ENCODE assay signal across 1 cellular context in the genomic region with DNA sequence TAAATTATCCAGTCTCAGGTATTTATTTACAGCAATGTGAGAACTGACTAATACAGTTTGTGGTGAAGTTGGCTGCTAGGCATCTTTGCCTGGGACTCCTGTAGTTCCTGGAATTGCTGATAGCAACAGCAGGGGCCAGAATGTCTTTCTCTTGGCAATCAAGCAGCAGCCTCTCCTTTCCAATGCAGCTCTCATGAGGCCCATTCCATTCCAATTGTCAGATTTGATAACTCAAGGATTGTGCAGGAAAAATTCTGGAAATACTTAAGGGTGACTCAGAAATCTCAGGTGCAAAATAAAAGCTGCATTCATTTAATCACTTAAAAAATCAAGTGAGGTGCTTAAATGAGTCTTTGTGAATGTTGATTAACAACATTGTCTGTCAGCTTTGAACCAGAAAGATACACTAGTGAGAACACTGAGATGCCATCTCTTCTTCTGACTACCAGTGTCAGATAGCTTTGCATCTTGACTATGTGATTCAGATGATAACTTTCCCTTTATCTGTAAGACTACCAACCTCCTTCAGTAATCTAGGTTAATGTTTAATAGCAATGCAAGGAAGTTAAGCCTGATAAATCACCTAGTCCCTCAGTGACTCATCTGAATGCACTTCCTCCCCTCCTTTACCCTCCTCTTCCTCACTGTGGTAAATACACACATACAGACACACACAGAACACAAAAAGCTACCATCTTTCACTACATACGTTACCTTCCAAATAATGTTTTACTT.
A peak's percentile ranks its signal among the peaks of the same experiment; 100 is the strongest.
TF ChIP-seq lines count a peak whose summit lies in the region.

No MANE protein-coding gene starts in this region.

TF ChIP-seq in SK-N-SH, 30 proteins besides CTCF, POLR2A, EP300 and RAD21 (continued from another document):
- TF ChIP-seq, protein P1, sequence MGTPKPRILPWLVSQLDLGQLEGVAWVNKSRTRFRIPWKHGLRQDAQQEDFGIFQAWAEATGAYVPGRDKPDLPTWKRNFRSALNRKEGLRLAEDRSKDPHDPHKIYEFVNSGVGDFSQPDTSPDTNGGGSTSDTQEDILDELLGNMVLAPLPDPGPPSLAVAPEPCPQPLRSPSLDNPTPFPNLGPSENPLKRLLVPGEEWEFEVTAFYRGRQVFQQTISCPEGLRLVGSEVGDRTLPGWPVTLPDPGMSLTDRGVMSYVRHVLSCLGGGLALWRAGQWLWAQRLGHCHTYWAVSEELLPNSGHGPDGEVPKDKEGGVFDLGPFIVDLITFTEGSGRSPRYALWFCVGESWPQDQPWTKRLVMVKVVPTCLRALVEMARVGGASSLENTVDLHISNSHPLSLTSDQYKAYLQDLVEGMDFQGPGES (IDR thresholded peaks at IDR 0.05; ENCODE audit: low read depth, low read length): no peak
- TF ChIP-seq NFIC (IDR thresholded peaks at IDR 0.05; ENCODE audit: borderline replicate concordance): peak; percentile 58
- TF ChIP-seq, protein P2, sequence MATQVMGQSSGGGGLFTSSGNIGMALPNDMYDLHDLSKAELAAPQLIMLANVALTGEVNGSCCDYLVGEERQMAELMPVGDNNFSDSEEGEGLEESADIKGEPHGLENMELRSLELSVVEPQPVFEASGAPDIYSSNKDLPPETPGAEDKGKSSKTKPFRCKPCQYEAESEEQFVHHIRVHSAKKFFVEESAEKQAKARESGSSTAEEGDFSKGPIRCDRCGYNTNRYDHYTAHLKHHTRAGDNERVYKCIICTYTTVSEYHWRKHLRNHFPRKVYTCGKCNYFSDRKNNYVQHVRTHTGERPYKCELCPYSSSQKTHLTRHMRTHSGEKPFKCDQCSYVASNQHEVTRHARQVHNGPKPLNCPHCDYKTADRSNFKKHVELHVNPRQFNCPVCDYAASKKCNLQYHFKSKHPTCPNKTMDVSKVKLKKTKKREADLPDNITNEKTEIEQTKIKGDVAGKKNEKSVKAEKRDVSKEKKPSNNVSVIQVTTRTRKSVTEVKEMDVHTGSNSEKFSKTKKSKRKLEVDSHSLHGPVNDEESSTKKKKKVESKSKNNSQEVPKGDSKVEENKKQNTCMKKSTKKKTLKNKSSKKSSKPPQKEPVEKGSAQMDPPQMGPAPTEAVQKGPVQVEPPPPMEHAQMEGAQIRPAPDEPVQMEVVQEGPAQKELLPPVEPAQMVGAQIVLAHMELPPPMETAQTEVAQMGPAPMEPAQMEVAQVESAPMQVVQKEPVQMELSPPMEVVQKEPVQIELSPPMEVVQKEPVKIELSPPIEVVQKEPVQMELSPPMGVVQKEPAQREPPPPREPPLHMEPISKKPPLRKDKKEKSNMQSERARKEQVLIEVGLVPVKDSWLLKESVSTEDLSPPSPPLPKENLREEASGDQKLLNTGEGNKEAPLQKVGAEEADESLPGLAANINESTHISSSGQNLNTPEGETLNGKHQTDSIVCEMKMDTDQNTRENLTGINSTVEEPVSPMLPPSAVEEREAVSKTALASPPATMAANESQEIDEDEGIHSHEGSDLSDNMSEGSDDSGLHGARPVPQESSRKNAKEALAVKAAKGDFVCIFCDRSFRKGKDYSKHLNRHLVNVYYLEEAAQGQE (IDR thresholded peaks at IDR 0.05; ENCODE audit: low read depth, low read length): no peak
- no peak for TF ChIP-seq NRF1 (IDR thresholded peaks at IDR 0.05; ENCODE audit: low read depth, low read length)
- TF ChIP-seq SIN3A (IDR thresholded peaks at IDR 0.05; ENCODE audit: borderline replicate concordance, low read depth, low read length): no peak
- 0 out of 2 replicates have a peak, but pooled peaks have one; percentile 43 for TF ChIP-seq TEAD4 (IDR thresholded peaks at IDR 0.05; ENCODE audit: borderline replicate concordance, insufficient read depth)
- no peak for TF ChIP-seq RFX5 (IDR thresholded peaks at IDR 0.05; ENCODE audit: low read length)
- TF ChIP-seq POLR2AphosphoS5 (IDR thresholded peaks at IDR 0.05; ENCODE audit: low read depth, low read length): no peak
- peak; percentile 24; the same call in 1 of the 2 replicates for TF ChIP-seq FOSL2 (IDR thresholded peaks at IDR 0.05; ENCODE audit: borderline replicate concordance, low read depth)
- TF ChIP-seq JUND (IDR thresholded peaks at IDR 0.05): peak; percentile 32; the same call in 1 of the 2 replicates
